Comparison of ENCODE assay signal across 1 cellular context in the genomic region with DNA sequence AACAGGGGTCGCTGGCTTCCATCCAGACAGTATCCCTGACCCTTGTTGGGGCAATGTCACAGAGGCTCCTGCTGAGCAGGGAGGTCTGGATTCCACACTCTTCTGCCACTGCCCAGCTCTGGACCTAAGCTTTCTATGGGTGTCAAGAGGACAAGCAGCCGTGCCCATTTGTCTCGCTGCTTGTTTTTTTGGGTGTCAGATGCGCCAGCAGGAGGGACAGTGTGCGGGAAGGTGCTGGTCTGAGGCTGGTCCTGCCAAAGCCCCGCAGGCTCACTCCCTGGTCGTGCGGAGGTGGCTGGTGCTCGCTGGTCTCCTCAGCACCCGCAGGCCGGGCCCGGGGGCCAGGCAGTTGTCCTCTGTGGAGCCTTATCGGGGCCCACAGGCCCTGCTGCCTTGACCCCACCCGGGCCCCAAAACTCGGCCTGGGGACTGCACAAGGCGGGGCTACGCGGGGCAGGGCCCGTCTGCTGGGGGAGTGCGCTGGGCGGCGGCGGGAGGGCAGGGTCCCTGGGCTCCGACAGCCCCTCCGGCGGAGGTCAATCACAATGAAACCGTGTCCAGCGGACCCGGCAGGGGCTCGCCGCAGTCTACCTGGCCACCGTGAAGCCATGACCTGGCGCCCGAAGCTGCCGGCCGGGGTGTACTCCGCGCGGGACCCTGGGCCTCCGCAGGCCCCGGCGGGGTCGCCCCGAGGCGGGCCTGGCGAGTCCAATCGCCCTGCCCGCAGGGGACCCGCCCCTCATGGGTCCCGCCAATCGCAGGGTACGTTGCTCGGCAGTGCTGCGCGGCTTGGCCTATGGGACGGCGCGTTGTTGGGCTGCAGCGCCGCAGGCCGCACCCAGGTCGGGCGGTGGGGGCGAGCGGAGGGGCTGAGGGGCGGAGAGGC.
TF ChIP-seq lines count a peak whose summit lies in the region.

A gene with protein sequence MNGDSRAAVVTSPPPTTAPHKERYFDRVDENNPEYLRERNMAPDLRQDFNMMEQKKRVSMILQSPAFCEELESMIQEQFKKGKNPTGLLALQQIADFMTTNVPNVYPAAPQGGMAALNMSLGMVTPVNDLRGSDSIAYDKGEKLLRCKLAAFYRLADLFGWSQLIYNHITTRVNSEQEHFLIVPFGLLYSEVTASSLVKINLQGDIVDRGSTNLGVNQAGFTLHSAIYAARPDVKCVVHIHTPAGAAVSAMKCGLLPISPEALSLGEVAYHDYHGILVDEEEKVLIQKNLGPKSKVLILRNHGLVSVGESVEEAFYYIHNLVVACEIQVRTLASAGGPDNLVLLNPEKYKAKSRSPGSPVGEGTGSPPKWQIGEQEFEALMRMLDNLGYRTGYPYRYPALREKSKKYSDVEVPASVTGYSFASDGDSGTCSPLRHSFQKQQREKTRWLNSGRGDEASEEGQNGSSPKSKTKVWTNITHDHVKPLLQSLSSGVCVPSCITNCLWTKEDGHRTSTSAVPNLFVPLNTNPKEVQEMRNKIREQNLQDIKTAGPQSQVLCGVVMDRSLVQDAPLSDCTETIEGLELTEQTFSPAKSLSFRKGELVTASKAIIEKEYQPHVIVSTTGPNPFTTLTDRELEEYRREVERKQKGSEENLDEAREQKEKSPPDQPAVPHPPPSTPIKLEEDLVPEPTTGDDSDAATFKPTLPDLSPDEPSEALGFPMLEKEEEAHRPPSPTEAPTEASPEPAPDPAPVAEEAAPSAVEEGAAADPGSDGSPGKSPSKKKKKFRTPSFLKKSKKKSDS (plus strand): TSS at position 822 of the 886 bp plus-strand sequence. CDS start 32,072 bp downstream, outside the sequence.

TF ChIP-seq in HEK293, 187 proteins besides CTCF, POLR2A, EP300 and RAD21 (continued from another document and continues in another):
- TF ChIP-seq, protein P1, sequence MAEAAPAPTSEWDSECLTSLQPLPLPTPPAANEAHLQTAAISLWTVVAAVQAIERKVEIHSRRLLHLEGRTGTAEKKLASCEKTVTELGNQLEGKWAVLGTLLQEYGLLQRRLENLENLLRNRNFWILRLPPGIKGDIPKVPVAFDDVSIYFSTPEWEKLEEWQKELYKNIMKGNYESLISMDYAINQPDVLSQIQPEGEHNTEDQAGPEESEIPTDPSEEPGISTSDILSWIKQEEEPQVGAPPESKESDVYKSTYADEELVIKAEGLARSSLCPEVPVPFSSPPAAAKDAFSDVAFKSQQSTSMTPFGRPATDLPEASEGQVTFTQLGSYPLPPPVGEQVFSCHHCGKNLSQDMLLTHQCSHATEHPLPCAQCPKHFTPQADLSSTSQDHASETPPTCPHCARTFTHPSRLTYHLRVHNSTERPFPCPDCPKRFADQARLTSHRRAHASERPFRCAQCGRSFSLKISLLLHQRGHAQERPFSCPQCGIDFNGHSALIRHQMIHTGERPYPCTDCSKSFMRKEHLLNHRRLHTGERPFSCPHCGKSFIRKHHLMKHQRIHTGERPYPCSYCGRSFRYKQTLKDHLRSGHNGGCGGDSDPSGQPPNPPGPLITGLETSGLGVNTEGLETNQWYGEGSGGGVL (tag by site-specific recombination; IDR thresholded peaks at IDR 0.05): 0 out of 2 replicates have a peak, but pooled peaks have one; percentile 12
- 0 out of 2 replicates have a peak, but pooled peaks have one; percentile 21 for TF ChIP-seq ZFP37 (tag by site-specific recombination; IDR thresholded peaks at IDR 0.05)
- TF ChIP-seq, protein P2, sequence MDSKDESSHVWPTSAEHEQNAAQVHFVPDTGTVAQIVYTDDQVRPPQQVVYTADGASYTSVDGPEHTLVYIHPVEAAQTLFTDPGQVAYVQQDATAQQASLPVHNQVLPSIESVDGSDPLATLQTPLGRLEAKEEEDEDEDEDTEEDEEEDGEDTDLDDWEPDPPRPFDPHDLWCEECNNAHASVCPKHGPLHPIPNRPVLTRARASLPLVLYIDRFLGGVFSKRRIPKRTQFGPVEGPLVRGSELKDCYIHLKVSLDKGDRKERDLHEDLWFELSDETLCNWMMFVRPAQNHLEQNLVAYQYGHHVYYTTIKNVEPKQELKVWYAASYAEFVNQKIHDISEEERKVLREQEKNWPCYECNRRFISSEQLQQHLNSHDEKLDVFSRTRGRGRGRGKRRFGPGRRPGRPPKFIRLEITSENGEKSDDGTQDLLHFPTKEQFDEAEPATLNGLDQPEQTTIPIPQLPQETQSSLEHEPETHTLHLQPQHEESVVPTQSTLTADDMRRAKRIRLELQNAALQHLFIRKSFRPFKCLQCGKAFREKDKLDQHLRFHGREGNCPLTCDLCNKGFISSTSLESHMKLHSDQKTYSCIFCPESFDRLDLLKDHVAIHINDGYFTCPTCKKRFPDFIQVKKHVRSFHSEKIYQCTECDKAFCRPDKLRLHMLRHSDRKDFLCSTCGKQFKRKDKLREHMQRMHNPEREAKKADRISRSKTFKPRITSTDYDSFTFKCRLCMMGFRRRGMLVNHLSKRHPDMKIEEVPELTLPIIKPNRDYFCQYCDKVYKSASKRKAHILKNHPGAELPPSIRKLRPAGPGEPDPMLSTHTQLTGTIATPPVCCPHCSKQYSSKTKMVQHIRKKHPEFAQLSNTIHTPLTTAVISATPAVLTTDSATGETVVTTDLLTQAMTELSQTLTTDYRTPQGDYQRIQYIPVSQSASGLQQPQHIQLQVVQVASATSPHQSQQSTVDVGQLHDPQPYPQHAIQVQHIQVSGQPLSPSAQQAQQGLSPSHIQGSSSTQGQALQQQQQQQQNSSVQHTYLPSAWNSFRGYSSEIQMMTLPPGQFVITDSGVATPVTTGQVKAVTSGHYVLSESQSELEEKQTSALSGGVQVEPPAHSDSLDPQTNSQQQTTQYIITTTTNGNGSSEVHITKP (tag by site-specific recombination; IDR thresholded peaks at IDR 0.05): peak; percentile 74
- no peak for TF ChIP-seq ZNF514 (tag by site-specific recombination; IDR thresholded peaks at IDR 0.05)
- no peak; the same call in 1 of the 2 replicates for TF ChIP-seq ZNF610 (tag by site-specific recombination; IDR thresholded peaks at IDR 0.05; ENCODE audit: borderline replicate concordance)
- no peak for TF ChIP-seq ZBTB17 (tag by site-specific recombination; IDR thresholded peaks at IDR 0.05)
- TF ChIP-seq ZNF664 (tag by site-specific recombination; IDR thresholded peaks at IDR 0.05): no peak
- TF ChIP-seq, protein P3, sequence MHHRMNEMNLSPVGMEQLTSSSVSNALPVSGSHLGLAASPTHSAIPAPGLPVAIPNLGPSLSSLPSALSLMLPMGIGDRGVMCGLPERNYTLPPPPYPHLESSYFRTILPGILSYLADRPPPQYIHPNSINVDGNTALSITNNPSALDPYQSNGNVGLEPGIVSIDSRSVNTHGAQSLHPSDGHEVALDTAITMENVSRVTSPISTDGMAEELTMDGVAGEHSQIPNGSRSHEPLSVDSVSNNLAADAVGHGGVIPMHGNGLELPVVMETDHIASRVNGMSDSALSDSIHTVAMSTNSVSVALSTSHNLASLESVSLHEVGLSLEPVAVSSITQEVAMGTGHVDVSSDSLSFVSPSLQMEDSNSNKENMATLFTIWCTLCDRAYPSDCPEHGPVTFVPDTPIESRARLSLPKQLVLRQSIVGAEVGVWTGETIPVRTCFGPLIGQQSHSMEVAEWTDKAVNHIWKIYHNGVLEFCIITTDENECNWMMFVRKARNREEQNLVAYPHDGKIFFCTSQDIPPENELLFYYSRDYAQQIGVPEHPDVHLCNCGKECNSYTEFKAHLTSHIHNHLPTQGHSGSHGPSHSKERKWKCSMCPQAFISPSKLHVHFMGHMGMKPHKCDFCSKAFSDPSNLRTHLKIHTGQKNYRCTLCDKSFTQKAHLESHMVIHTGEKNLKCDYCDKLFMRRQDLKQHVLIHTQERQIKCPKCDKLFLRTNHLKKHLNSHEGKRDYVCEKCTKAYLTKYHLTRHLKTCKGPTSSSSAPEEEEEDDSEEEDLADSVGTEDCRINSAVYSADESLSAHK (tag by site-specific recombination; IDR thresholded peaks at IDR 0.05): no peak
- peak; percentile 23; the same call in 1 of the 2 replicates for TF ChIP-seq KLF16 (tag by site-specific recombination; IDR thresholded peaks at IDR 0.05)
- TF ChIP-seq GFI1B (tag by site-specific recombination; IDR thresholded peaks at IDR 0.05): no peak
- 0 out of 2 replicates have a peak, but pooled peaks have one; percentile 31 for TF ChIP-seq ZNF391 (tag by site-specific recombination; IDR thresholded peaks at IDR 0.05; ENCODE audit: borderline replicate concordance, low read depth)
- TF ChIP-seq ZNF561 (tag by site-specific recombination; IDR thresholded peaks at IDR 0.05; ENCODE audit: borderline replicate concordance): peak; percentile 56; the same call in 1 of the 2 replicates
- no peak for TF ChIP-seq ZNF214 (tag by site-specific recombination; IDR thresholded peaks at IDR 0.05; ENCODE audit: borderline replicate concordance)
- TF ChIP-seq ZNF600 (tag by site-specific recombination; IDR thresholded peaks at IDR 0.05): peak; percentile 30; the same call in 1 of the 2 replicates
- TF ChIP-seq ZEB2 (tag by site-specific recombination; IDR thresholded peaks at IDR 0.05): 0 out of 2 replicates have a peak, but pooled peaks have one; percentile 38
- TF ChIP-seq ZNF501 (tag by site-specific recombination; IDR thresholded peaks at IDR 0.05): peak; percentile 67; the same call in 1 of the 2 replicates
- no peak for TF ChIP-seq ZNF169 (tag by site-specific recombination; IDR thresholded peaks at IDR 0.05)
- TF ChIP-seq, protein P4, sequence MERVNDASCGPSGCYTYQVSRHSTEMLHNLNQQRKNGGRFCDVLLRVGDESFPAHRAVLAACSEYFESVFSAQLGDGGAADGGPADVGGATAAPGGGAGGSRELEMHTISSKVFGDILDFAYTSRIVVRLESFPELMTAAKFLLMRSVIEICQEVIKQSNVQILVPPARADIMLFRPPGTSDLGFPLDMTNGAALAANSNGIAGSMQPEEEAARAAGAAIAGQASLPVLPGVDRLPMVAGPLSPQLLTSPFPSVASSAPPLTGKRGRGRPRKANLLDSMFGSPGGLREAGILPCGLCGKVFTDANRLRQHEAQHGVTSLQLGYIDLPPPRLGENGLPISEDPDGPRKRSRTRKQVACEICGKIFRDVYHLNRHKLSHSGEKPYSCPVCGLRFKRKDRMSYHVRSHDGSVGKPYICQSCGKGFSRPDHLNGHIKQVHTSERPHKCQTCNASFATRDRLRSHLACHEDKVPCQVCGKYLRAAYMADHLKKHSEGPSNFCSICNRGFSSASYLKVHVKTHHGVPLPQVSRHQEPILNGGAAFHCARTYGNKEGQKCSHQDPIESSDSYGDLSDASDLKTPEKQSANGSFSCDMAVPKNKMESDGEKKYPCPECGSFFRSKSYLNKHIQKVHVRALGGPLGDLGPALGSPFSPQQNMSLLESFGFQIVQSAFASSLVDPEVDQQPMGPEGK (tag by site-specific recombination; IDR thresholded peaks at IDR 0.05): peak; percentile 71
- TF ChIP-seq REPIN1 (tag by site-specific recombination; IDR thresholded peaks at IDR 0.05; ENCODE audit: low read depth): no peak
- no peak for TF ChIP-seq MYNN (tag by site-specific recombination; IDR thresholded peaks at IDR 0.05; ENCODE audit: borderline replicate concordance)
- no peak for TF ChIP-seq ZNF768 (tag by site-specific recombination; IDR thresholded peaks at IDR 0.05)
- TF ChIP-seq ZNF670 (tag by site-specific recombination; IDR thresholded peaks at IDR 0.05; ENCODE audit: low read depth): no peak
- no peak for TF ChIP-seq ZNF202 (tag by site-specific recombination; IDR thresholded peaks at IDR 0.05; ENCODE audit: borderline replicate concordance)
- no peak for TF ChIP-seq GLI4 (tag by site-specific recombination; IDR thresholded peaks at IDR 0.05)
- no peak for TF ChIP-seq ZNF10 (tag by site-specific recombination; IDR thresholded peaks at IDR 0.05)
- TF ChIP-seq ZXDB (tag by site-specific recombination; IDR thresholded peaks at IDR 0.05): peak; percentile 86
- no peak for TF ChIP-seq ZNF23 (tag by site-specific recombination; IDR thresholded peaks at IDR 0.05; ENCODE audit: borderline replicate concordance)
- TF ChIP-seq GLIS2 (tag by site-specific recombination; IDR thresholded peaks at IDR 0.05): peak; percentile 98
- TF ChIP-seq, protein P5, sequence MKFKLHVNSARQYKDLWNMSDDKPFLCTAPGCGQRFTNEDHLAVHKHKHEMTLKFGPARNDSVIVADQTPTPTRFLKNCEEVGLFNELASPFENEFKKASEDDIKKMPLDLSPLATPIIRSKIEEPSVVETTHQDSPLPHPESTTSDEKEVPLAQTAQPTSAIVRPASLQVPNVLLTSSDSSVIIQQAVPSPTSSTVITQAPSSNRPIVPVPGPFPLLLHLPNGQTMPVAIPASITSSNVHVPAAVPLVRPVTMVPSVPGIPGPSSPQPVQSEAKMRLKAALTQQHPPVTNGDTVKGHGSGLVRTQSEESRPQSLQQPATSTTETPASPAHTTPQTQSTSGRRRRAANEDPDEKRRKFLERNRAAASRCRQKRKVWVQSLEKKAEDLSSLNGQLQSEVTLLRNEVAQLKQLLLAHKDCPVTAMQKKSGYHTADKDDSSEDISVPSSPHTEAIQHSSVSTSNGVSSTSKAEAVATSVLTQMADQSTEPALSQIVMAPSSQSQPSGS (tag by site-specific recombination; IDR thresholded peaks at IDR 0.05; ENCODE audit: low read depth): no peak
- no peak for TF ChIP-seq GLI2 (tag by site-specific recombination; IDR thresholded peaks at IDR 0.05; ENCODE audit: borderline replicate concordance, low read depth)
- no peak for TF ChIP-seq OSR2 (tag by site-specific recombination; IDR thresholded peaks at IDR 0.05)
- no peak for TF ChIP-seq ZNF473 (tag by site-specific recombination; IDR thresholded peaks at IDR 0.05)
- TF ChIP-seq WT1 (tag by site-specific recombination; IDR thresholded peaks at IDR 0.05): 0 out of 2 replicates have a peak, but pooled peaks have one; percentile 27
- TF ChIP-seq ZIC2 (tag by site-specific recombination; IDR thresholded peaks at IDR 0.05): peak; percentile 44
- TF ChIP-seq, protein P6, sequence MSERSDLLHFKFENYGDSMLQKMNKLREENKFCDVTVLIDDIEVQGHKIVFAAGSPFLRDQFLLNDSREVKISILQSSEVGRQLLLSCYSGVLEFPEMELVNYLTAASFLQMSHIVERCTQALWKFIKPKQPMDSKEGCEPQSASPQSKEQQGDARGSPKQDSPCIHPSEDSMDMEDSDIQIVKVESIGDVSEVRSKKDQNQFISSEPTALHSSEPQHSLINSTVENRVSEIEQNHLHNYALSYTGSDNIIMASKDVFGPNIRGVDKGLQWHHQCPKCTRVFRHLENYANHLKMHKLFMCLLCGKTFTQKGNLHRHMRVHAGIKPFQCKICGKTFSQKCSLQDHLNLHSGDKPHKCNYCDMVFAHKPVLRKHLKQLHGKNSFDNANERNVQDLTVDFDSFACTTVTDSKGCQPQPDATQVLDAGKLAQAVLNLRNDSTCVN (tag by site-specific recombination; optimal IDR thresholded peaks at IDR 0.05): peak; percentile 69
- no peak for TF ChIP-seq ZNF175 (tag by site-specific recombination; IDR thresholded peaks at IDR 0.05)
- TF ChIP-seq KLF1 (tag by site-specific recombination; IDR thresholded peaks at IDR 0.05): peak; percentile 76
- peak; percentile 96 for TF ChIP-seq KLF10 (tag by site-specific recombination; IDR thresholded peaks at IDR 0.05)
- TF ChIP-seq ZNF211 (tag by site-specific recombination; IDR thresholded peaks at IDR 0.05; ENCODE audit: low read depth): no peak
- TF ChIP-seq, protein P7, sequence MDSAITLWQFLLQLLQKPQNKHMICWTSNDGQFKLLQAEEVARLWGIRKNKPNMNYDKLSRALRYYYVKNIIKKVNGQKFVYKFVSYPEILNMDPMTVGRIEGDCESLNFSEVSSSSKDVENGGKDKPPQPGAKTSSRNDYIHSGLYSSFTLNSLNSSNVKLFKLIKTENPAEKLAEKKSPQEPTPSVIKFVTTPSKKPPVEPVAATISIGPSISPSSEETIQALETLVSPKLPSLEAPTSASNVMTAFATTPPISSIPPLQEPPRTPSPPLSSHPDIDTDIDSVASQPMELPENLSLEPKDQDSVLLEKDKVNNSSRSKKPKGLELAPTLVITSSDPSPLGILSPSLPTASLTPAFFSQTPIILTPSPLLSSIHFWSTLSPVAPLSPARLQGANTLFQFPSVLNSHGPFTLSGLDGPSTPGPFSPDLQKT (IDR thresholded peaks at IDR 0.05; ENCODE audit: borderline replicate concordance, low read depth, low read length): no peak
- no peak for TF ChIP-seq ZNF785 (tag by site-specific recombination; IDR thresholded peaks at IDR 0.05)
